Comparison of ENCODE assay signal across 23 cellular contexts in the genomic region with DNA sequence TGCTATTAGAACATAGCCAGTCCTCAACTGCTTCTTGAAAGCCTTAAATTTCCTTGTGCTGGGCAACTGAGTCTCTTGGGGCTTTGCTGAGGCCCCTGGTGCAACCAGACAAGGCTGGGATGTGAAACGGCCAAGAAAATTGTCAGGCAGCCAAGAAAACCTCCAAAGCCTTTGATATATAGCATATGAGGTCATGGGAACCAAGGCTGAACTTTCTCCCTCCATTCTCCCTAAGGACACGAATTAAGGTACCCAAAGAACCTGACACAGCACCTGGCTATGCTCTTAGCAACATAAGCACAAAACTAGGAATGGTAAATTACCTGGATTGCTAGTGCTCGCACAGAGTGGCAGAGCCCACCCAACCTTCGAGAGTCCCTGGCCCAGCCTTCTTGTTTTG.
DNase-seq lines count a peak whose midpoint lies in the region; ATAC-seq and TF ChIP-seq lines count a peak whose summit lies in the region.
"Had no signal": no experiment of that assay in that cellular context is flagged by ENCODE, and none has a peak within 500 bp of the region (broad histone marks: within the 10 kb centered on the region; RNA-seq: fewer than 3 reads in every experiment).

No MANE protein-coding gene starts in this region.

- no peak for DNase-seq in left ventricle myocardium superior
- no peak for DNase-seq in left cardiac atrium
- DNase-seq in astrocyte of the hippocampus (ENCODE audit: low read depth, low spot score): peak; percentile 18
- peak; percentile 6 for DNase-seq in iris pigment epithelial cell (ENCODE audit: low read depth)
- DNase-seq in activated CD4-positive, alpha-beta T cell treated with anti-CD3 and anti-CD28 coated beads, Interleukin-2, amount 10 ng/mL, durations not matched to agents 7 days and 5 days: no peak
- DNase-seq in transverse colon: no peak
- DNase-seq in T1000 (lab: John Stamatoyannopoulos, UW): no peak
- no peak for DNase-seq in NCI-H128 (lab: John Stamatoyannopoulos, UW; ENCODE audit: unreplicated experiment)
- DNase-seq: activated CD4-positive, alpha-beta T cell treated with anti-CD3 and anti-CD28 coated beads for 48 hours; activated naive CD8-positive, alpha-beta T cell treated with anti-CD3 and anti-CD28 coated beads for 36 hours; CD4-positive, alpha-beta memory T cell; foreskin melanocyte; mesendoderm; natural killer cell; NCI-H2081 treated with DMSO at 0.1 percent for 48 hours; NCI-H526 treated with DMSO at 0.1 percent for 48 hours; PC-3; stimulated activated naive CD4-positive, alpha-beta T cell; thyroid gland had no signal

- H3K36me3 ChIP-seq in transverse colon: no peaks in the 10 kb centered on the region
- H3K36me3 ChIP-seq: thyroid gland had no signal

- no peaks in the 10 kb centered on the region for H3K9me3 Mint-ChIP-seq in activated CD4-positive, alpha-beta T cell treated with anti-CD3 and anti-CD28 coated beads, Interleukin-2, amount 10 ng/mL, durations not matched to agents 7 days and 5 days
- H3K9me3 Mint-ChIP-seq: activated naive CD8-positive, alpha-beta T cell treated with anti-CD3 and anti-CD28 coated beads for 36 hours; CD4-positive, alpha-beta memory T cell; GM23338; natural killer cell had no signal

- no peak for TF ChIP-seq EP300 in transverse colon (IDR thresholded peaks at IDR 0.05; ENCODE audit: low read depth)

- peaks cover 15% of the 10 kb centered on the region for H3K27me3 Mint-ChIP-seq in activated CD4-positive, alpha-beta T cell treated with anti-CD3 and anti-CD28 coated beads, Interleukin-2, amount 10 ng/mL, durations not matched to agents 7 days and 5 days

- no peaks in the 10 kb centered on the region for H3K4me1 ChIP-seq in transverse colon
- H3K4me1 ChIP-seq: thyroid gland had no signal

- H3K4me3 ChIP-seq in transverse colon: no peak overlapping the region
- H3K4me3 ChIP-seq: GM12878, GM23338, thyroid gland had no signal

- no peak overlapping the region for H3K4me3 Mint-ChIP-seq in activated CD4-positive, alpha-beta T cell treated with anti-CD3 and anti-CD28 coated beads, Interleukin-2, amount 10 ng/mL, durations not matched to agents 7 days and 5 days
- H3K4me3 Mint-ChIP-seq: activated naive CD8-positive, alpha-beta T cell treated with anti-CD3 and anti-CD28 coated beads for 36 hours; CD4-positive, alpha-beta memory T cell; dendritic cell treated with granulocyte-macrophage colony-stimulating factor and Interleukin-4, amounts not matched to agents 40 ng/mL and 50 ng/mL, for 4 days; GM23338; natural killer cell had no signal

- 32 to 66% methylated on average over 2 to 4 of the region's 4 CpGs for WGBS in transverse colon (ENCODE audit: low coverage in 1 of 2), 2 donors

- no peaks in the 10 kb centered on the region for H3K27me3 ChIP-seq in transverse colon
- H3K27me3 ChIP-seq: thyroid gland had no signal

- no peak overlapping the region for H3K27ac Mint-ChIP-seq in activated CD4-positive, alpha-beta T cell treated with anti-CD3 and anti-CD28 coated beads, Interleukin-2, amount 10 ng/mL, durations not matched to agents 7 days and 5 days
- H3K27ac Mint-ChIP-seq: activated naive CD8-positive, alpha-beta T cell treated with anti-CD3 and anti-CD28 coated beads for 36 hours; CD4-positive, alpha-beta memory T cell; GM23338; natural killer cell had no signal

- H3K36me3 Mint-ChIP-seq in activated CD4-positive, alpha-beta T cell treated with anti-CD3 and anti-CD28 coated beads, Interleukin-2, amount 10 ng/mL, durations not matched to agents 7 days and 5 days (ENCODE audit: low read depth): no peaks in the 10 kb centered on the region
- H3K36me3 Mint-ChIP-seq: activated naive CD8-positive, alpha-beta T cell treated with anti-CD3 and anti-CD28 coated beads for 36 hours; CD4-positive, alpha-beta memory T cell; natural killer cell had no signal

- intact Hi-C loops in left ventricle myocardium superior (cut with micrococcal nuclease): no loop called here
- intact Hi-C loops in left cardiac atrium (cut with DNase I): no loop called here
- intact Hi-C loops in transverse colon (cut with DNase I; ENCODE audit: low total_unique reads): no loop called here

- H3K9me3 ChIP-seq in transverse colon: no peaks in the 10 kb centered on the region
- H3K9me3 ChIP-seq: thyroid gland had no signal

- no peak for TF ChIP-seq CTCF in transverse colon (IDR thresholded peaks at IDR 0.05)

- in situ Hi-C loops in transverse colon (cut with MboI; ENCODE audit: low pct_ligation_motif_present in 1 of 4, low pct_unique_long_range_greater_than_20kb in 1 of 4, low sequenced_read_pairs in 3 of 4): no loop called here

- no peak overlapping the region for H3K27ac ChIP-seq in transverse colon
- H3K27ac ChIP-seq: KMS-11, thyroid gland had no signal

- ATAC-seq in left ventricle myocardium superior (peak; percentile 57), left cardiac atrium (no peak)
- ATAC-seq: GM12878, GM23338, natural killer cell, PC-3 had no signal

- CTCF ChIA-PET in activated CD4-positive, alpha-beta T cell treated with anti-CD3 and anti-CD28 coated beads, Interleukin-2, amount 10 ng/mL, durations not matched to agents 7 days and 5 days (lab: Charles Lee): no interaction called here

- H3K4me1 Mint-ChIP-seq in activated CD4-positive, alpha-beta T cell treated with anti-CD3 and anti-CD28 coated beads, Interleukin-2, amount 10 ng/mL, durations not matched to agents 7 days and 5 days: peaks cover under 1% of the 10 kb centered on the region
- H3K4me1 Mint-ChIP-seq: CD4-positive, alpha-beta memory T cell; natural killer cell had no signal

- POLR2A ChIA-PET in activated CD4-positive, alpha-beta T cell treated with anti-CD3 and anti-CD28 coated beads, Interleukin-2, amount 10 ng/mL, durations not matched to agents 7 days and 5 days (lab: Charles Lee): no interaction called here

- no peak for TF ChIP-seq POLR2A in transverse colon (IDR thresholded peaks at IDR 0.05)

Comparison
In these comparisons a context has a peak if more than half of its experiments do, and no peak if none do; other contexts are left out.
1. DNase-seq: peak in astrocyte of the hippocampus (single experiment) and iris pigment epithelial cell (single experiment); none in left ventricle myocardium superior (single experiment), left cardiac atrium (single experiment), activated CD4-positive, alpha-beta T cell treated with anti-CD3 and anti-CD28 coated beads, Interleukin-2, amount 10 ng/mL, durations not matched to agents 7 days and 5 days (single experiment), transverse colon (single experiment), T1000 (single experiment) and NCI-H128 (single experiment).